ENCODE assay signal across 8 cellular contexts in genomic region chr14:75279739-75280447, GRCh38. TPM values are rescaled to one million over a fixed set of nuclear protein-coding genes. Genes with fewer than 3 reads are reported as not detected.
A peak's percentile ranks its signal among the peaks of the same experiment; 100 is the strongest.
DNase-seq lines count a peak whose midpoint lies in the region; ATAC-seq and TF ChIP-seq lines count a peak whose summit lies in the region.

No MANE protein-coding gene starts in this region.

- TF ChIP-seq RAD21 in HCT116 (IDR thresholded peaks at IDR 0.05; ENCODE audit: low read depth), result no peak

- H3K4me1 Mint-ChIP-seq in activated T-cell treated with anti-CD3 and anti-CD28 coated beads, Interleukin-2, amount 50 U/mL, for 4 hours (ENCODE audit: low read depth), result peaks cover 51% of the 10 kb centered on the region
- H3K4me1 Mint-ChIP-seq in progenitor cell of endocrine pancreas (ENCODE audit: low read depth), result peaks cover 40% of the 10 kb centered on the region

- TF ChIP-seq CTCF in HCT116 (IDR thresholded peaks at IDR 0.05 in 2 of 3, conservative IDR thresholded peaks at IDR 0.05 in 1 of 3; ENCODE audit: borderline replicate concordance in 1 of 3, insufficient read depth in 1 of 3, low read depth in 2 of 3, low read length in 2 of 3) (no peak), heart left ventricle (IDR thresholded peaks at IDR 0.05) (no peak), progenitor cell of endocrine pancreas (IDR thresholded peaks at IDR 0.05; ENCODE audit: unreplicated experiment) (no peak)

- no peak for TF ChIP-seq POLR2A in HCT116 (IDR thresholded peaks at IDR 0.05; ENCODE audit: borderline replicate concordance, extremely low read depth, insufficient read depth, insufficient read length)
- TF ChIP-seq POLR2A in heart left ventricle (IDR thresholded peaks at IDR 0.05), result no peak

- RAD21 ChIA-PET in HCT116 (lab: Charles Lee; ENCODE audit: low non-redundant PET in 1 of 2, low total read pairs in 2 of 2, uncharacterized antibody in 2 of 2, unreplicated experiment in 2 of 2), result no interaction called here

- no peak overlapping the region; the same call in 1 of the 2 replicates for H3K27ac ChIP-seq in HCT116 (ENCODE audit: low read depth, low read length)
- peak overlapping the region in 10 of 12 donors; percentile 91 to 100 (median 99) for H3K27ac ChIP-seq in heart left ventricle

- POLR2A ChIA-PET in HCT116 (lab: Charles Lee), result interaction anchor here (1.5 kb wide), 1 partner anchor 14 kb away, joined by 10 read pairs; no protein-coding TSS in a partner anchor

- H3K4me2 ChIP-seq in HCT116 (ENCODE audit: low read length), result peak overlapping the region; percentile 100

- peak overlapping the region; percentile 98 for H3K9ac ChIP-seq in HCT116 (ENCODE audit: low read length)

- H3K36me3 Mint-ChIP-seq in activated T-cell treated with anti-CD3 and anti-CD28 coated beads, Interleukin-2, amount 50 U/mL, for 4 hours (ENCODE audit: insufficient read depth), result peaks cover 16% of the 10 kb centered on the region
- H3K36me3 Mint-ChIP-seq in progenitor cell of endocrine pancreas (ENCODE audit: insufficient read depth), result peaks cover 19% of the 10 kb centered on the region

- no peaks in the 10 kb centered on the region for H4K20me1 ChIP-seq in HCT116 (ENCODE audit: insufficient read depth)

- H3K9me3 Mint-ChIP-seq in activated T-cell treated with anti-CD3 and anti-CD28 coated beads, Interleukin-2, amount 50 U/mL, for 4 hours, result no peaks in the 10 kb centered on the region
- no peaks in the 10 kb centered on the region for H3K9me3 Mint-ChIP-seq in progenitor cell of endocrine pancreas (ENCODE audit: low read depth)

- H3K27me3 Mint-ChIP-seq in activated T-cell treated with anti-CD3 and anti-CD28 coated beads, Interleukin-2, amount 50 U/mL, for 4 hours (ENCODE audit: low read depth), result peaks cover 9% of the 10 kb centered on the region
- peaks cover 30% of the 10 kb centered on the region for H3K27me3 Mint-ChIP-seq in progenitor cell of endocrine pancreas

- 14 to 23% (median 16%) methylated on average over 23 to 27 of the region's 27 CpGs for WGBS in heart left ventricle, 4 donors

- ATAC-seq in HCT116 (no peak), heart left ventricle (no peak), GM19328 (IDR thresholded peaks at IDR 0.05; ENCODE audit: unreplicated experiment) (no peak), HG03280 (IDR thresholded peaks at IDR 0.05; ENCODE audit: unreplicated experiment) (no peak)
- no peak for ATAC-seq in activated T-cell treated with anti-CD3 and anti-CD28 coated beads, Interleukin-2, amount 50 U/mL, for 4 hours

- H3K27me3 ChIP-seq in HCT116 (ENCODE audit: insufficient read depth, low read length) (no peaks in the 10 kb centered on the region), heart left ventricle (no peaks in the 10 kb centered on the region)

- H3K36me3 ChIP-seq in HCT116 (ENCODE audit: control insufficient read depth in 1 of 2, insufficient read depth in 2 of 2, low read length in 2 of 2) (peaks cover 16 to 22% of the 10 kb centered on the region in 2 experiments), heart left ventricle (peaks cover 0 to 29% (median 18%) of the 10 kb centered on the region in 9 donors)

- peaks cover 20% of the 10 kb centered on the region for H3K79me2 ChIP-seq in HCT116 (ENCODE audit: insufficient read depth, low read length)

- H3K4me3 ChIP-seq in HCT116 (replicated peaks in 1 of 2; ENCODE audit: low read depth in 1 of 2, low read length in 2 of 2) (peak overlapping the region; percentile 95 to 97), heart left ventricle (peak overlapping the region; percentile 56 to 98 (median 88))

- DNase-seq in HCT116 (ENCODE audit: low read depth, low spot score) (no peak), heart left ventricle (peak in 2 of 5 donors; percentile 45 to 64), progenitor cell of endocrine pancreas (ENCODE audit: low spot score, unreplicated experiment) (no peak), cerebellar nuclear complex (lab: John Stamatoyannopoulos, UW) (no peak), NCI-H1694 treated with DMSO at 0.1 percent for 48 hours (lab: John Stamatoyannopoulos, UW) (no peak)
- no peak for DNase-seq in activated T-cell treated with anti-CD3 and anti-CD28 coated beads, Interleukin-2, amount 50 U/mL, for 4 hours

- H3K4me1 ChIP-seq in HCT116 (ENCODE audit: control insufficient read depth in 1 of 2, insufficient read depth in 2 of 2, low read length in 2 of 2) (peaks cover 10 to 39% of the 10 kb centered on the region in 2 experiments), heart left ventricle (peaks cover 6 to 69% (median 28%) of the 10 kb centered on the region in 12 donors)

- TSS peak; percentile 54 for BruUV-seq in HCT116 (replicated peaks; lab: Mats Ljungman, UMichigan)

- no peak overlapping the region for H2AFZ ChIP-seq in HCT116 (ENCODE audit: low read depth, low read length, poor library complexity, severe bottlenecking)

- CTCF ChIA-PET in HCT116 (lab: Charles Lee), result no interaction called here

- H3K9me3 ChIP-seq in HCT116 (ENCODE audit: control insufficient read depth in 1 of 2, insufficient read depth in 1 of 2, low read depth in 1 of 2, low read length in 2 of 2) (no peaks in the 10 kb centered on the region), heart left ventricle (no peaks in the 10 kb centered on the region)

- peak overlapping the region; percentile 92 for H3K4me3 Mint-ChIP-seq in activated T-cell treated with anti-CD3 and anti-CD28 coated beads, Interleukin-2, amount 50 U/mL, for 4 hours
- peak overlapping the region; percentile 92 for H3K4me3 Mint-ChIP-seq in progenitor cell of endocrine pancreas (ENCODE audit: low read depth)

- H3K27ac Mint-ChIP-seq in progenitor cell of endocrine pancreas, result peak overlapping the region; percentile 100

- intact Hi-C loops in HCT116 (cut with micrococcal nuclease), result loop anchor here (2.0 kb wide), 1 partner anchor 15 kb away; no protein-coding TSS in a partner anchor
- intact Hi-C loops in heart left ventricle (cut with DNase I), result loop anchor here in 4 of 10 donors (2.0 to 5.0 kb wide), 3 partner anchors 15 to 133 kb away; partner anchors contain the start of gene TMED10 (in 3 of the 4)

- no peaks in the 10 kb centered on the region for H3K9me2 ChIP-seq in HCT116 (ENCODE audit: insufficient read depth)

TF ChIP-seq in HCT116, 20 proteins besides CTCF, POLR2A, EP300 and RAD21:
- no peak for TF ChIP-seq ZBTB33 (IDR thresholded peaks at IDR 0.05; ENCODE audit: extremely low read depth, insufficient replicate concordance, low read length)

RNA-seq across cellular contexts. Expression of gene FOS, which starts 1.3 kb away (rescaled TPM):
- 50.4 TPM for total RNA-seq in HCT116 (2021; ENCODE audit: unreplicated experiment)
- 539 and 952 TPM in 2 replicates for polyA plus RNA-seq in HCT116 (2012)
- 10 to 100 TPM; 16.8 to 19.5 (median 18.1) TPM for total RNA-seq in activated T-cell treated with anti-CD3 and anti-CD28 coated beads, Interleukin-2, amount 50 U/mL, for 4 hours
- 100 to 1,000 TPM in 1 of 9 donors, 10 to 100 TPM in 6, 1 to 10 TPM in 2; 6.5 to 549 (median 28.6) TPM for total RNA-seq in heart left ventricle
- polyA plus RNA-seq in heart left ventricle, result 10 to 100 TPM; 24.1 to 49.4 TPM
- 73.7 and 88.8 TPM in 2 replicates for total RNA-seq in progenitor cell of endocrine pancreas
